19 cellular contexts compared by ENCODE assay signal in genomic region chr1:218591966-218592365, GRCh38.
"Had no signal": no experiment of that assay in that cellular context is flagged by ENCODE, and none has a peak within 500 bp of the region (broad histone marks: within the 10 kb centered on the region; RNA-seq: fewer than 3 reads in every experiment).

No MANE protein-coding gene starts in this region.

- H3K27ac Mint-ChIP-seq: activated naive CD4-positive, alpha-beta T cell treated with anti-CD3 and anti-CD28 coated beads for 36 hours; activated naive CD8-positive, alpha-beta T cell treated with anti-CD3 and anti-CD28 coated beads, Interleukin-2, amount 50 U/mL, for 24 hours; naive B cell; T-cell had no signal

- H3K4me3 ChIP-seq: ascending aorta, gastrocnemius medialis, heart right ventricle, lung, pancreas, tibial artery, vagina had no signal

- H3K4me3 Mint-ChIP-seq: activated naive CD4-positive, alpha-beta T cell treated with anti-CD3 and anti-CD28 coated beads for 36 hours; activated naive CD8-positive, alpha-beta T cell treated with anti-CD3 and anti-CD28 coated beads, Interleukin-2, amount 50 U/mL, for 24 hours; naive B cell; T-cell had no signal

- H3K36me3 ChIP-seq: ascending aorta, gastrocnemius medialis, heart right ventricle, pancreas, tibial artery, vagina had no signal

- FAIRE-seq: pancreas had no signal

- H3K27ac ChIP-seq: ascending aorta, gastrocnemius medialis, heart right ventricle, pancreas, tibial artery, vagina had no signal

- H3K4me1 Mint-ChIP-seq: activated naive CD8-positive, alpha-beta T cell treated with anti-CD3 and anti-CD28 coated beads, Interleukin-2, amount 50 U/mL, for 24 hours; T-cell had no signal

- ATAC-seq: activated naive CD8-positive, alpha-beta T cell treated with anti-CD3 and anti-CD28 coated beads, Interleukin-2, amount 50 U/mL, for 24 hours; gastrocnemius medialis; heart right ventricle; left colon; pancreas; T-cell had no signal

- H3K36me3 Mint-ChIP-seq: naive B cell, T-cell had no signal

- H3K4me1 ChIP-seq: ascending aorta, gastrocnemius medialis, pancreas, vagina had no signal

- H3K9me3 ChIP-seq: ascending aorta, gastrocnemius medialis, heart right ventricle, pancreas, tibial artery, vagina had no signal

- H3K9me3 Mint-ChIP-seq: activated naive CD4-positive, alpha-beta T cell treated with anti-CD3 and anti-CD28 coated beads for 36 hours; activated naive CD8-positive, alpha-beta T cell treated with anti-CD3 and anti-CD28 coated beads, Interleukin-2, amount 50 U/mL, for 24 hours had no signal

- H3K27me3 ChIP-seq: ascending aorta, gastrocnemius medialis, heart right ventricle, pancreas, tibial artery, vagina had no signal

- DNase-seq: activated CD4-positive, CD25-positive, alpha-beta regulatory T cell treated with anti-CD3 and anti-CD28 coated beads, Interleukin-2, amount 50 U/mL, for 72 hours; activated naive CD4-positive, alpha-beta T cell treated with anti-CD3 and anti-CD28 coated beads for 36 hours; activated naive CD8-positive, alpha-beta T cell treated with anti-CD3 and anti-CD28 coated beads, Interleukin-2, amount 50 U/mL, for 24 hours; activated T-cell treated with anti-CD3 and anti-CD28 coated beads for 4 hours; cortex of kidney; effector CD8-positive, alpha-beta T cell; gastrocnemius medialis; heart right ventricle; left colon; naive B cell; pancreas; stimulated activated CD4-positive, alpha-beta T cell treated with anti-CD3 and anti-CD28 coated beads, Interleukin-2, amount 100 ng/mL, for 48 hours; stimulated activated naive CD4-positive, alpha-beta T cell; T-cell; T-helper 9 cell; tibial artery had no signal
